Comparison of ENCODE assay signal across 22 cellular contexts in the genomic region with DNA sequence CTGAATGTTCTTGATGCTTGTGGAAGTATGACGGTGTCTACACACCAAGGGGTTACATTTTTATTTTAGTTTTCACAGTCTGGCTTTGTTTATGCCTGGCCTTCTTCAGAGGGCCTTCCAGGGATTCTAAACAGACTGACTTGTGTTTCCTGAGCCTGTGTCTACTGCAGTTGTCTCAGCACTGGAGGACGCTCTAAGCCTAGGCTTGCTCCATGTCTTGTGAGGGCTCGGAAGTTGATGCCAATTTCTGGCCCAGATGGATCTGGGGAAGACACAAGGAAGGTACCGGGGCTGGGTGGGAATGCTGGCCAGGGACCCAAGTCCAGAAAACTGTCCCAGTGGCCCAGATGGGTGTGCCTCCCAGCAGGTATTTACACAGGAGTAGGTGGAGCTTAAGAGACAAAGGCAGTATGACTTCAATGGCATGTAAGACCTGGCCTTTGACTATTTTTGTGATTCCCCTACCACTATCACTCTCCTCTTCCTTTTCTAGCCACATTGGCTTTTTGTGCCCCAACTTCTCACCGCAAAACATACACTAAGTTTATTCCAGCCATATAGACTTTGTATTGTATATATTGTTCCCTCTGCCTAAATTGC. TPM values are rescaled to one million over a fixed set of nuclear protein-coding genes. Genes with fewer than 3 reads are reported as not detected.
"Had no signal": no experiment of that assay in that cellular context is flagged by ENCODE, and none has a peak within 500 bp of the region (broad histone marks: within the 10 kb centered on the region; RNA-seq: fewer than 3 reads in every experiment).

No MANE protein-coding gene starts in this region.

- H3K4me3 ChIP-seq: body of pancreas, dorsolateral prefrontal cortex, pancreas, testis had no signal

- DNase-seq: activated CD4-positive, alpha-beta memory T cell treated with anti-CD3 and anti-CD28 coated beads for 36 hours; activated CD4-positive, alpha-beta T cell treated with anti-CD3 and anti-CD28 coated beads for 36 hours; activated naive CD4-positive, alpha-beta T cell treated with Interleukin-2 at 50 U/mL for 16 hours; activated naive CD8-positive, alpha-beta T cell treated with anti-CD3 and anti-CD28 coated beads, Interleukin-2, amount 10 ng/mL, durations not matched to agents 7 days and 5 days; activated T-cell treated with anti-CD3 and anti-CD28 coated beads for 4 hours; body of pancreas; caudate nucleus; dorsolateral prefrontal cortex; foreskin keratinocyte; hippocampal formation; kidney glomerular epithelial cell; mesenchymal stem cell; naive thymus-derived CD8-positive, alpha-beta T cell; pancreas; stimulated activated CD4-positive, alpha-beta T cell treated with anti-CD3 and anti-CD28 coated beads, Interleukin-4, amount 100 ng/mL, for 4 hours; SW 1271; T-helper 2 cell; testis had no signal

- ATAC-seq: activated CD4-positive, alpha-beta T cell treated with anti-CD3 and anti-CD28 coated beads for 36 hours; activated T-helper 17 cell treated with anti-CD3 and anti-CD28 coated beads, Interleukin-2, amount 50 U/mL, for 72 hours; body of pancreas; foreskin keratinocyte; naive thymus-derived CD8-positive, alpha-beta T cell; pancreas; sciatic nerve; stimulated activated memory B cell treated with anti-CD40 and anti-IgM and Interleukin-4, amounts not matched to agents 10 μg/mL and 1 μg/mL and 100 μg/mL, for 72 hours had no signal

- H3K36me3 ChIP-seq: pancreas had no signal

- H3K4me1 ChIP-seq: body of pancreas, foreskin keratinocyte, pancreas, testis had no signal

- H3K9me3 ChIP-seq: body of pancreas, pancreas, testis had no signal

- H3K27me3 ChIP-seq: body of pancreas, dorsolateral prefrontal cortex, foreskin keratinocyte, pancreas, testis had no signal

- H3K4me3 Mint-ChIP-seq: activated CD4-positive, alpha-beta memory T cell treated with anti-CD3 and anti-CD28 coated beads for 36 hours; activated CD4-positive, alpha-beta T cell treated with anti-CD3 and anti-CD28 coated beads for 36 hours; activated naive CD8-positive, alpha-beta T cell treated with anti-CD3 and anti-CD28 coated beads, Interleukin-2, amount 10 ng/mL, durations not matched to agents 7 days and 5 days; activated T-helper 17 cell treated with anti-CD3 and anti-CD28 coated beads, Interleukin-2, amount 50 U/mL, for 72 hours; naive thymus-derived CD8-positive, alpha-beta T cell; stimulated activated memory B cell treated with anti-CD40 and anti-IgM and Interleukin-4, amounts not matched to agents 10 μg/mL and 1 μg/mL and 100 μg/mL, for 72 hours had no signal

- H3K9me3 Mint-ChIP-seq: activated CD4-positive, alpha-beta memory T cell treated with anti-CD3 and anti-CD28 coated beads for 36 hours; stimulated activated memory B cell treated with anti-CD40 and anti-IgM and Interleukin-4, amounts not matched to agents 10 μg/mL and 1 μg/mL and 100 μg/mL, for 72 hours had no signal

- H3K27ac ChIP-seq: body of pancreas, dorsolateral prefrontal cortex, epithelial cell of prostate, foreskin keratinocyte, pancreas, testis had no signal

- H3K4me1 Mint-ChIP-seq: activated CD4-positive, alpha-beta T cell treated with anti-CD3 and anti-CD28 coated beads for 36 hours; activated naive CD8-positive, alpha-beta T cell treated with anti-CD3 and anti-CD28 coated beads, Interleukin-2, amount 10 ng/mL, durations not matched to agents 7 days and 5 days; activated T-helper 17 cell treated with anti-CD3 and anti-CD28 coated beads, Interleukin-2, amount 50 U/mL, for 72 hours; naive thymus-derived CD8-positive, alpha-beta T cell; stimulated activated memory B cell treated with anti-CD40 and anti-IgM and Interleukin-4, amounts not matched to agents 10 μg/mL and 1 μg/mL and 100 μg/mL, for 72 hours had no signal

- H3K36me3 Mint-ChIP-seq: activated CD4-positive, alpha-beta memory T cell treated with anti-CD3 and anti-CD28 coated beads for 36 hours; stimulated activated memory B cell treated with anti-CD40 and anti-IgM and Interleukin-4, amounts not matched to agents 10 μg/mL and 1 μg/mL and 100 μg/mL, for 72 hours had no signal

- FAIRE-seq: pancreas had no signal

- H3K27ac Mint-ChIP-seq: activated CD4-positive, alpha-beta memory T cell treated with anti-CD3 and anti-CD28 coated beads for 36 hours; activated CD4-positive, alpha-beta T cell treated with anti-CD3 and anti-CD28 coated beads for 36 hours; activated naive CD8-positive, alpha-beta T cell treated with anti-CD3 and anti-CD28 coated beads, Interleukin-2, amount 10 ng/mL, durations not matched to agents 7 days and 5 days; activated T-helper 17 cell treated with anti-CD3 and anti-CD28 coated beads, Interleukin-2, amount 50 U/mL, for 72 hours; stimulated activated memory B cell treated with anti-CD40 and anti-IgM and Interleukin-4, amounts not matched to agents 10 μg/mL and 1 μg/mL and 100 μg/mL, for 72 hours had no signal

RNA-seq across cellular contexts. Expression of a gene that starts 56.9 kb away (rescaled TPM):
- polyA plus RNA-seq: naive thymus-derived CD8-positive, alpha-beta T cell had no signal
